ENCODE assay signal across 7 cellular contexts in the genomic region with DNA sequence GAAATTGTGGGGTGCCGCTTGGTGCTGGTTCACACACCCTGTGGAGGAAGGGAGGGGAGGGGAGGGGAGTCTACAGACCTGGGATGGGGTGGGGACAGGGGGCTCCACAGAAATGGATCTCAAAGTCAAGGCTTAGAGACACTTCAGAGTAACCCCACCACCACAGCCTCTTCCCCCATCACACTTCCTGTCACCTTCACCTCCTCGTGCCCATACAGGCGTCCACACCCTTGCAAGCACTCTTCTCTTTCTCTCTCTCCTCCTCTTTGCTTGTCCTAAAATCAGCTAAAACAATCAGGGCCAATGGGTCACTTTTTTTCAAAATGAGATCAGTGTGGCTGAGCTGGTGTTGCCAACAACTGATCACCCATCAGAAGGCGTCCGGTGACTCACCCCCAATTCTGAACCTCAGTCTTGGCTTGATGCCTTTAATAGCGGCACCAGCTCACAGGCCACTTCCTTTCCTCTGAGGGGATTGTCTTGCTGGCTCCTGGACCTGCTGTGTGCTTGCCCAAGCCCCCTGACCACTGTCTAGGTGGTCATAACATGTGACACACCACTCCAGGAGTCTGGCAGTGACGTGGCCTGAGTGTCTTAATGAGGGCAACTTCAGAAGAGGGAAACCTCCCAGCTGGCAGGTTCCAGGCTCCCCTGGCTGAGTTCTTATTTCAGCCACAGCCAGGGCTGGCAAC. TPM values are rescaled to one million over a fixed set of nuclear protein-coding genes. Genes with fewer than 3 reads are reported as not detected.
DNase-seq lines count a peak whose midpoint lies in the region; ATAC-seq and TF ChIP-seq lines count a peak whose summit lies in the region.

No MANE protein-coding gene starts in this region.

- TF ChIP-seq CTCF in colonic mucosa (IDR thresholded peaks at IDR 0.05) (no peak), neural crest cell (conservative IDR thresholded peaks at IDR 0.05) (no peak), sigmoid colon (IDR thresholded peaks at IDR 0.05) (no peak)

- no peaks in the 10 kb centered on the region for H3K36me3 Mint-ChIP-seq in T-helper 2 cell treated with Interferon-gamma antibody and Interleukin-4, amounts not matched to agents 5 μg/mL and 100 μg/mL, for 36 hours (ENCODE audit: low read depth)
- H3K36me3 Mint-ChIP-seq in neural crest cell (ENCODE audit: low read depth): no peaks in the 10 kb centered on the region

- no peaks in the 10 kb centered on the region for H3K36me3 ChIP-seq in colonic mucosa
- H3K36me3 ChIP-seq in sigmoid colon: no peaks in the 10 kb centered on the region

- H3K27me3 ChIP-seq in colonic mucosa: peaks cover 40% of the 10 kb centered on the region
- H3K27me3 ChIP-seq in sigmoid colon: peaks cover 20 to 86% (median 39%) of the 10 kb centered on the region in 3 donors

- intact Hi-C loops in colonic mucosa (cut with DNase I) (no loop called here), sigmoid colon (cut with DNase I) (no loop called here)

- ATAC-seq in GM21515 (IDR thresholded peaks at IDR 0.05; ENCODE audit: unreplicated experiment): no peak
- no peak for ATAC-seq in HG03039 (IDR thresholded peaks at IDR 0.05; ENCODE audit: unreplicated experiment)

- TF ChIP-seq EP300 in sigmoid colon (IDR thresholded peaks at IDR 0.05): no peak

- WGBS in sigmoid colon, 2 donors: 9 to 18% methylated on average over 7 of the region's 7 CpGs

- H3K4me3 ChIP-seq in colonic mucosa (no peak overlapping the region), sigmoid colon (no peak overlapping the region)

- H3K9me3 ChIP-seq in colonic mucosa: no peaks in the 10 kb centered on the region
- no peaks in the 10 kb centered on the region for H3K9me3 ChIP-seq in sigmoid colon

- H3K4me3 Mint-ChIP-seq in T-helper 2 cell treated with Interferon-gamma antibody and Interleukin-4, amounts not matched to agents 5 μg/mL and 100 μg/mL, for 36 hours: peak overlapping the region; percentile 56
- peak overlapping the region; percentile 78 for H3K4me3 Mint-ChIP-seq in neural crest cell

- H3K27ac ChIP-seq in colonic mucosa: no peak overlapping the region
- H3K27ac ChIP-seq in sigmoid colon: no peak overlapping the region

- peaks cover 18% of the 10 kb centered on the region for H3K4me1 Mint-ChIP-seq in T-helper 2 cell treated with Interferon-gamma antibody and Interleukin-4, amounts not matched to agents 5 μg/mL and 100 μg/mL, for 36 hours (ENCODE audit: low read depth)
- H3K4me1 Mint-ChIP-seq in neural crest cell: peaks cover 22% of the 10 kb centered on the region

- DNase-seq in HS-5 (ENCODE audit: low read depth): peak; percentile 87
- peak; percentile 30 for DNase-seq in T-helper 2 cell treated with Interferon-gamma antibody and Interleukin-4, amounts not matched to agents 5 μg/mL and 100 μg/mL, for 36 hours (ENCODE audit: low spot score)
- DNase-seq in colonic mucosa: peak; percentile 23
- DNase-seq in neural crest cell (ENCODE audit: low read depth, low spot score): no peak
- no peak for DNase-seq in sigmoid colon

- no peak overlapping the region for H3K9ac ChIP-seq in colonic mucosa (ENCODE audit: low read depth in 2 of 2, low read length in 2 of 2)

- H3K27ac Mint-ChIP-seq in T-helper 2 cell treated with Interferon-gamma antibody and Interleukin-4, amounts not matched to agents 5 μg/mL and 100 μg/mL, for 36 hours: no peak overlapping the region
- H3K27ac Mint-ChIP-seq in neural crest cell (ENCODE audit: unreplicated experiment): no peak overlapping the region

- peaks cover 48% of the 10 kb centered on the region for H3K27me3 Mint-ChIP-seq in T-helper 2 cell treated with Interferon-gamma antibody and Interleukin-4, amounts not matched to agents 5 μg/mL and 100 μg/mL, for 36 hours (ENCODE audit: low read depth)
- peaks cover 47% of the 10 kb centered on the region for H3K27me3 Mint-ChIP-seq in neural crest cell (ENCODE audit: low read depth)

- peaks cover 3% of the 10 kb centered on the region for H3K4me1 ChIP-seq in colonic mucosa
- H3K4me1 ChIP-seq in sigmoid colon: peaks cover 0 to 19% (median 17%) of the 10 kb centered on the region in 4 donors

- no peak for TF ChIP-seq POLR2A in sigmoid colon (IDR thresholded peaks at IDR 0.05)

- H3K9me3 Mint-ChIP-seq in T-helper 2 cell treated with Interferon-gamma antibody and Interleukin-4, amounts not matched to agents 5 μg/mL and 100 μg/mL, for 36 hours: no peaks in the 10 kb centered on the region
- H3K9me3 Mint-ChIP-seq in neural crest cell: no peaks in the 10 kb centered on the region

RNA-seq across cellular contexts. Expression of gene DRAXIN, which starts 1.5 kb away (rescaled TPM):
- total RNA-seq in colonic mucosa (under 1 TPM; 0.05 TPM), neural crest cell (9.7 TPM in 2 replicates), sigmoid colon (under 1 TPM in 2 of 4 donors, not detected in 2; 0.28 to 0.36 TPM)
- polyA plus RNA-seq in sigmoid colon: under 1 TPM in 1 of 3 donors, not detected in 2; 0.13 TPM

RNA-seq across cellular contexts. Expression of gene MAD2L2, which starts 12.1 kb away (rescaled TPM):
- 10 to 100 TPM in 1 of 2 donors, 1 to 10 TPM in 1; 8.5 to 12.4 TPM for total RNA-seq in colonic mucosa
- 106 and 111 TPM in 2 replicates for total RNA-seq in neural crest cell
- 10 to 100 TPM; 28.2 to 57.9 (median 41.4) TPM for total RNA-seq in sigmoid colon
- 10 to 100 TPM in 2 of 3 donors, 1 to 10 TPM in 1; 8.8 to 26.4 (median 15.0) TPM for polyA plus RNA-seq in sigmoid colon

RNA-seq across cellular contexts. Expression of gene FBXO6, which starts 29.0 kb away (rescaled TPM):
- total RNA-seq in colonic mucosa: 10 to 100 TPM in 1 of 2 donors, 1 to 10 TPM in 1; 9.2 to 12.4 TPM
- total RNA-seq in neural crest cell: 1.2 and 1.5 TPM in 2 replicates
- total RNA-seq in sigmoid colon: 10 to 100 TPM in 3 of 4 donors, 1 to 10 TPM in 1; 9.2 to 19.9 (median 11.5) TPM
- 10 to 100 TPM in 1 of 3 donors, 1 to 10 TPM in 2; 6.9 to 17.8 (median 9.0) TPM for polyA plus RNA-seq in sigmoid colon

RNA-seq across cellular contexts. Expression of gene FBXO44, which starts 38.4 kb away (rescaled TPM):
- total RNA-seq in colonic mucosa: 1 to 10 TPM; 5.3 to 7.5 TPM
- total RNA-seq in neural crest cell: 9.7 and 10.7 TPM in 2 replicates
- 10 to 100 TPM; 12.5 to 27.3 (median 23.4) TPM for total RNA-seq in sigmoid colon
- polyA plus RNA-seq in sigmoid colon: 10 to 100 TPM in 1 of 3 donors, 1 to 10 TPM in 2; 1.6 to 14.2 (median 3.0) TPM

RNA-seq across cellular contexts. Expression of gene FBXO2, which starts 38.8 kb away (rescaled TPM):
- total RNA-seq in colonic mucosa (1 to 10 TPM; 1.2 TPM), neural crest cell (0.30 and 0.61 TPM in 2 replicates), sigmoid colon (1 to 10 TPM; 3.5 to 9.7 (median 6.7) TPM)
- polyA plus RNA-seq in sigmoid colon: 1 to 10 TPM in 2 of 3 donors, not detected in 1; 1.2 to 2.8 TPM

Comparison
In these comparisons a context has a peak if more than half of its experiments do, and no peak if none do; other contexts are left out.
1. DNase-seq: peak in HS-5 (single experiment), T-helper 2 cell treated with Interferon-gamma antibody and Interleukin-4, amounts not matched to agents 5 μg/mL and 100 μg/mL, for 36 hours (single experiment) and colonic mucosa (single experiment); none in neural crest cell (single experiment) and sigmoid colon (single experiment).